28 cellular contexts compared by ENCODE assay signal in the genomic region with DNA sequence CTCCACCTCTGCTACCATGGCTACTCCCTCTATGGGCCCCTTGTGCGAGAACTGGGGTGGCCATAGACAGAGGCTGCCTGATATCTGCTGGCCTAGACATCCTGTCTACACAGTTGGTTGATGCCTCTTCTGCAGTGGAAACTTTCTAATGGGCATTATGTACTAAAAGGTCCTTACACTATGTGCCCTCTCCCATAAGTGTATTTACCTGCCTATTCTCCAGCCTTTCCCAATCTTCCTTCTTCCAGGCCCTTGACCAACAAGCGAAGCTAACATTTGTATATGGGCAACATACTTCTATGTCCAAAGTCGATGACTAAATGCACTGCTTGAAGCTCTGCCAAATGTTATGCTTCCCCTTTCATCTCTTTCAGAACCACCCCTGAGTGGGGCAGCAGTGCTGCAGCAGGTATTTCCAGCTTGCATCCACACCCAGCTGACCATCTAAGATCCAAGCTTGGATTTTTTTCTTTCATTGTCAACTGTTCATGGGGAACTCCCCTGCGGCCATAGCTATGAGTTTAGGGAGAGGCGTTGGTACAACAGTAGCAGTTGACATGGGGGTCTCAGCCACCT. TPM values are rescaled to one million over a fixed set of nuclear protein-coding genes. Genes with fewer than 3 reads are reported as not detected.
DNase-seq lines count a peak whose midpoint lies in the region; ATAC-seq, FAIRE-seq and TF ChIP-seq lines count a peak whose summit lies in the region.
"Had no signal": no experiment of that assay in that cellular context is flagged by ENCODE, and none has a peak within 500 bp of the region (broad histone marks: within the 10 kb centered on the region; RNA-seq: fewer than 3 reads in every experiment).

No MANE protein-coding gene starts in this region.

- H3K79me2 ChIP-seq in K562 (ENCODE audit: control insufficient read depth, insufficient read depth, low read length) = no peaks in the 10 kb centered on the region

- no peak overlapping the region for H3K4me3 Mint-ChIP-seq in activated CD4-positive, alpha-beta T cell treated with anti-CD3 and anti-CD28 coated beads for 36 hours
- H3K4me3 Mint-ChIP-seq in stimulated activated naive B cell treated with anti-CD40 and anti-IgM and Interleukin-4, amounts not matched to agents 10 μg/mL and 1 μg/mL and 100 μg/mL, for 72 hours = no peak overlapping the region
- H3K4me3 Mint-ChIP-seq: CD8-positive, alpha-beta T cell; HFFc6 had no signal

- BruUV-seq in K562 (replicated peaks; lab: Mats Ljungman, UMichigan) = no TSS peak

- no peak overlapping the region for H3K4me2 ChIP-seq in K562 (ENCODE audit: insufficient read depth, low read length)
- H3K4me2 ChIP-seq: A549; BLaER1 treated with 17β-estradiol and CSF1 and Interleukin-3, amounts not matched to agents 10 nM and 100 nM; KMS-11 had no signal

- intact Hi-C loops in K562 (cut with micrococcal nuclease) = no loop called here
- intact Hi-C loops in lower lobe of right lung (cut with DNase I) = no loop called here
- intact Hi-C loops in activated CD4-positive, alpha-beta T cell treated with anti-CD3 and anti-CD28 coated beads for 36 hours (cut with DNase I, micrococcal nuclease) = loop anchor here in 1 of 2 experiments (10.0 kb wide), 1 partner anchor 1197 kb away; a partner anchor contains a TSS

- in situ Hi-C loops in K562 (cut with MboI) = no loop called here

- no peak for TF ChIP-seq EP300 in K562 (IDR thresholded peaks at IDR 0.05; ENCODE audit: low read length)

- H3K9me3 Mint-ChIP-seq in activated CD4-positive, alpha-beta T cell treated with anti-CD3 and anti-CD28 coated beads for 36 hours (ENCODE audit: low read depth) = no peaks in the 10 kb centered on the region
- no peaks in the 10 kb centered on the region for H3K9me3 Mint-ChIP-seq in stimulated activated naive B cell treated with anti-CD40 and anti-IgM and Interleukin-4, amounts not matched to agents 10 μg/mL and 1 μg/mL and 100 μg/mL, for 72 hours
- H3K9me3 Mint-ChIP-seq: CD8-positive, alpha-beta T cell; HFFc6 had no signal

- no peak for FAIRE-seq in K562 (lab: Jason Lieb, UNC)
- FAIRE-seq: A549, GM12891 had no signal

- H3K9me1 ChIP-seq in K562 (ENCODE audit: control insufficient read depth, insufficient read depth, low read length) = no peaks in the 10 kb centered on the region

- H2AFZ ChIP-seq in K562 (ENCODE audit: low read depth, low read length) = no peak overlapping the region

- CTCF ChIA-PET in K562 (lab: Yijun Ruan, JAX; ENCODE audit: low intra/inter-chr PET ratio) = no interaction called here
- CTCF ChIA-PET in activated CD4-positive, alpha-beta T cell treated with anti-CD3 and anti-CD28 coated beads for 36 hours (lab: Charles Lee) = interaction anchor here (0.5 to 1.5 kb wide), 2 partner anchors 42 to 1046 kb away, joined by 3 to 6 read pairs; no protein-coding TSS in a partner anchor

- ATAC-seq in K562 (peak; percentile 63), lower lobe of right lung (peak; percentile 15 to 51), HG02759 (IDR thresholded peaks at IDR 0.05; ENCODE audit: unreplicated experiment) (no peak)
- no peak for ATAC-seq in activated CD4-positive, alpha-beta T cell treated with anti-CD3 and anti-CD28 coated beads for 36 hours
- no peak for ATAC-seq in stimulated activated naive B cell treated with anti-CD40 and anti-IgM and Interleukin-4, amounts not matched to agents 10 μg/mL and 1 μg/mL and 100 μg/mL, for 72 hours (replicated peaks)
- ATAC-seq: A549; CD8-positive, alpha-beta T cell had no signal

- H3K9me3 ChIP-seq in K562 (replicated peaks; ENCODE audit: control insufficient read depth, insufficient read depth, low read depth, low read length) = no peaks in the 10 kb centered on the region
- no peaks in the 10 kb centered on the region for H3K9me3 ChIP-seq in lower lobe of right lung
- H3K9me3 ChIP-seq: A549; BLaER1 treated with 17β-estradiol and CSF1 and Interleukin-3, amounts not matched to agents 10 nM and 100 nM; Caco-2; HAP-1 had no signal

- no peak overlapping the region for H3K4me3 ChIP-seq in K562
- no peak overlapping the region for H3K4me3 ChIP-seq in lower lobe of right lung
- H3K4me3 ChIP-seq: A549; BLaER1 treated with 17β-estradiol and CSF1 and Interleukin-3, amounts not matched to agents 10 nM and 100 nM; HAP-1 had no signal

- H3K4me1 ChIP-seq in K562 (replicated peaks in 1 of 2; ENCODE audit: control insufficient read depth in 2 of 2, insufficient read depth in 2 of 2, low read length in 2 of 2) = peaks cover 8 to 15% of the 10 kb centered on the region in 2 experiments; a peak in 4 of 5 replicates
- no peaks in the 10 kb centered on the region for H3K4me1 ChIP-seq in lower lobe of right lung

- no peak overlapping the region for H3K27ac Mint-ChIP-seq in activated CD4-positive, alpha-beta T cell treated with anti-CD3 and anti-CD28 coated beads for 36 hours
- H3K27ac Mint-ChIP-seq in stimulated activated naive B cell treated with anti-CD40 and anti-IgM and Interleukin-4, amounts not matched to agents 10 μg/mL and 1 μg/mL and 100 μg/mL, for 72 hours = no peak overlapping the region
- H3K27ac Mint-ChIP-seq: CD8-positive, alpha-beta T cell; HFFc6 had no signal

- H3K36me3 ChIP-seq in K562 (ENCODE audit: control insufficient read depth, insufficient read depth, low read length) (no peaks in the 10 kb centered on the region), lower lobe of right lung (no peaks in the 10 kb centered on the region)
- H3K36me3 ChIP-seq: BLaER1 treated with 17β-estradiol and CSF1 and Interleukin-3, amounts not matched to agents 10 nM and 100 nM; HAP-1 had no signal

- peak; percentile 33 for DNase-seq in NCI-H1092 treated with DMSO at 0.1 percent for 48 hours (lab: John Stamatoyannopoulos, UW)
- DNase-seq in RPMI8226 = peak; percentile 7
- DNase-seq in K562 (ENCODE audit: extremely low read depth in 1 of 4, low spot score in 3 of 4) = peak in 1 of 4 experiments; percentile 24
- no peak for DNase-seq in lower lobe of right lung
- DNase-seq in activated CD4-positive, alpha-beta T cell treated with anti-CD3 and anti-CD28 coated beads for 36 hours = no peak
- DNase-seq in stimulated activated naive B cell treated with anti-CD40 and anti-IgM and Interleukin-4, amounts not matched to agents 10 μg/mL and 1 μg/mL and 100 μg/mL, for 72 hours = no peak
- DNase-seq: AML-193; Caco-2; CD8-positive, alpha-beta T cell; DMS79 treated with DMSO at 0.1 percent for 48 hours; GF-D8; GOT3; HFFc6; IMR-90; NCI-H1105; NCI-H1436 treated with DMSO at 0.1 percent for 48 hours; NCI-H187 treated with DMSO at 0.1 percent for 48 hours; NCI-H345; NCI-H748 treated with DMSO at 0.1 percent for 48 hours; NK-92 treated with Interleukin-12 subunit alpha and Interleukin-12 subunit beta, amount 100 ng/mL, for 24 hours; SHP77 treated with DMSO at 0.1 percent for 48 hours had no signal

- no peaks in the 10 kb centered on the region for H3K27me3 Mint-ChIP-seq in activated CD4-positive, alpha-beta T cell treated with anti-CD3 and anti-CD28 coated beads for 36 hours
- H3K27me3 Mint-ChIP-seq in stimulated activated naive B cell treated with anti-CD40 and anti-IgM and Interleukin-4, amounts not matched to agents 10 μg/mL and 1 μg/mL and 100 μg/mL, for 72 hours = peaks cover 4 to 23% of the 10 kb centered on the region in 2 donors

- POLR2A ChIA-PET in K562 (lab: Yijun Ruan, JAX) = interaction anchor here (0.5 to 1.3 kb wide), 3 partner anchors 14 to 323 kb away, joined by 3 to 6 read pairs (median 3); no protein-coding TSS in a partner anchor
- POLR2A ChIA-PET in activated CD4-positive, alpha-beta T cell treated with anti-CD3 and anti-CD28 coated beads for 36 hours (lab: Charles Lee) = no interaction called here

- H3K4me1 Mint-ChIP-seq in activated CD4-positive, alpha-beta T cell treated with anti-CD3 and anti-CD28 coated beads for 36 hours = peaks cover 9% of the 10 kb centered on the region
- H3K4me1 Mint-ChIP-seq in stimulated activated naive B cell treated with anti-CD40 and anti-IgM and Interleukin-4, amounts not matched to agents 10 μg/mL and 1 μg/mL and 100 μg/mL, for 72 hours = peaks cover 7 to 11% of the 10 kb centered on the region in 2 donors

- TF ChIP-seq CTCF in K562 (IDR thresholded peaks at IDR 0.05 in 2 of 3, conservative IDR thresholded peaks at IDR 0.05 in 1 of 3; ENCODE audit: insufficient read depth in 2 of 3, low read depth in 1 of 3, low read length in 3 of 3) (no peak), lower lobe of right lung (IDR thresholded peaks at IDR 0.05) (no peak)

- no peaks in the 10 kb centered on the region for H3K27me3 ChIP-seq in K562 (ENCODE audit: control insufficient read depth in 2 of 2, insufficient read depth in 2 of 2, low read length in 2 of 2)
- no peaks in the 10 kb centered on the region for H3K27me3 ChIP-seq in lower lobe of right lung (ENCODE audit: low read depth)
- H3K27me3 ChIP-seq: BLaER1 treated with 17β-estradiol and CSF1 and Interleukin-3, amounts not matched to agents 10 nM and 100 nM had no signal

- no peak for TF ChIP-seq POLR2A in K562 (conservative IDR thresholded peaks at IDR 0.05)

- no peaks in the 10 kb centered on the region for H3K36me3 Mint-ChIP-seq in activated CD4-positive, alpha-beta T cell treated with anti-CD3 and anti-CD28 coated beads for 36 hours (ENCODE audit: low read depth)
- no peaks in the 10 kb centered on the region for H3K36me3 Mint-ChIP-seq in stimulated activated naive B cell treated with anti-CD40 and anti-IgM and Interleukin-4, amounts not matched to agents 10 μg/mL and 1 μg/mL and 100 μg/mL, for 72 hours

- no peak overlapping the region for H3K9ac ChIP-seq in K562 (ENCODE audit: insufficient read depth in 1 of 2, low read depth in 2 of 2, low read length in 2 of 2)
- H3K9ac ChIP-seq: BLaER1 treated with 17β-estradiol and CSF1 and Interleukin-3, amounts not matched to agents 10 nM and 100 nM; KMS-11 had no signal

- whole genome bisulfite sequencing in K562 (ENCODE audit: insufficient coverage, low coverage, missing lambda C conversion rate) = 36% methylated on average over 5 of the region's 5 CpGs

- H4K20me1 ChIP-seq in K562 (replicated peaks; ENCODE audit: control insufficient read depth, insufficient read depth, low read length) = no peaks in the 10 kb centered on the region
- H4K20me1 ChIP-seq: BLaER1 treated with 17β-estradiol and CSF1 and Interleukin-3, amounts not matched to agents 10 nM and 100 nM had no signal

- no peak for TF ChIP-seq RAD21 in K562 (CRISPR knock-in tag; conservative IDR thresholded peaks at IDR 0.05 in 1 of 2, IDR thresholded peaks at IDR 0.05 in 1 of 2)

- no peak overlapping the region for H3K27ac ChIP-seq in K562 (ENCODE audit: extremely low read depth, low read depth, low read length)
- H3K27ac ChIP-seq in lower lobe of right lung = no peak overlapping the region
- H3K27ac ChIP-seq: A549; BLaER1 treated with 17β-estradiol and CSF1 and Interleukin-3, amounts not matched to agents 10 nM and 100 nM; KMS-11; RWPE1 had no signal

RNA-seq across cellular contexts. Expression of a gene that starts 5.4 kb away (rescaled TPM):
- 4.9 and 19.9 TPM in 2 replicates for total RNA-seq in K562 (2011; cell fraction: chromatin; rRNA removed; ENCODE audit: low replicate concordance)
- 7.2 and 10.3 TPM in 2 replicates for total RNA-seq in K562 (2011; cell fraction: nucleolus; rRNA removed)
- 13.7 and 20.3 TPM in 2 replicates for total RNA-seq in K562 (2011; cell fraction: nucleoplasm; rRNA removed)
- 16.6 and 19.2 TPM in 2 replicates for total RNA-seq in K562 (2014; rRNA removed)
- total RNA-seq in K562 (2014; rRNA removed; fragmentation: Illumina TruSeq; extraction: Trizol) = 29.1 and 33.7 TPM in 2 replicates
- 30.7 and 31.4 TPM in 2 replicates for total RNA-seq in K562 (2015; rRNA removed; fragmentation: Illumina TruSeq; extraction: Trizol)
- total RNA-seq in K562 (2021) = 19.5 and 22.3 TPM in 2 replicates
- polyA plus RNA-seq in K562 (2011; rRNA removed) = 17.2 and 22.7 TPM in 2 replicates
- polyA plus RNA-seq in K562 (2011; cell fraction: cytosol; rRNA removed) = 4.2 and 9.2 TPM in 2 replicates
- 8.7 and 13.2 TPM in 2 replicates for polyA plus RNA-seq in K562 (2011; cell fraction: nucleus; rRNA removed)
- 17.4 and 19.3 TPM in 2 replicates for polyA plus RNA-seq in K562 (2012)
- polyA plus RNA-seq in K562 (2014; fragmentation: Illumina TruSeq; extraction: Trizol) = 20.3 and 23.3 TPM in 2 replicates
- polyA plus RNA-seq in K562 (2014; fragmentation: Nextera tagmentation; extraction: Ambion mirVana) = 10 to 100 TPM; 12.0 to 12.9 TPM
- polyA plus RNA-seq in K562 (2014; rRNA removed) = 15.1 and 16.7 TPM in 2 replicates
- 49.2 and 50.3 TPM in 2 replicates for polyA minus RNA-seq in K562 (2011; rRNA and poly(A)+ RNA removed)
- 12.2 and 19.6 TPM in 2 replicates for polyA minus RNA-seq in K562 (2011; cell fraction: cytosol; rRNA and poly(A)+ RNA removed)
- 12.5 and 30.4 TPM in 2 replicates for polyA minus RNA-seq in K562 (2011; cell fraction: nucleus; rRNA and poly(A)+ RNA removed)
- 29.3 TPM for total RNA-seq in lower lobe of right lung
- 10 to 100 TPM; 37.0 to 42.4 TPM for total RNA-seq in activated CD4-positive, alpha-beta T cell treated with anti-CD3 and anti-CD28 coated beads for 36 hours

RNA-seq across cellular contexts. Expression of a gene that starts 26.4 kb away (rescaled TPM):
- 5.1 and 10.8 TPM in 2 replicates for total RNA-seq in K562 (2011; cell fraction: chromatin; rRNA removed; ENCODE audit: low replicate concordance)
- 5.0 and 5.3 TPM in 2 replicates for total RNA-seq in K562 (2011; cell fraction: nucleolus; rRNA removed)
- 7.4 and 13.5 TPM in 2 replicates for total RNA-seq in K562 (2011; cell fraction: nucleoplasm; rRNA removed)
- total RNA-seq in K562 (2014; rRNA removed) (14.4 and 16.0 TPM in 2 replicates), K562 (2014; rRNA removed; fragmentation: Illumina TruSeq; extraction: Trizol) (20.3 and 21.2 TPM in 2 replicates), K562 (2015; rRNA removed; fragmentation: Illumina TruSeq; extraction: Trizol) (20.3 and 20.9 TPM in 2 replicates), K562 (2021) (21.6 and 24.2 TPM in 2 replicates), lower lobe of right lung (10.3 TPM)
- polyA plus RNA-seq in K562 (2011; rRNA removed) (24.9 and 26.5 TPM in 2 replicates), K562 (2014; fragmentation: Illumina TruSeq; extraction: Trizol) (26.7 and 33.7 TPM in 2 replicates), K562 (2014; fragmentation: Nextera tagmentation; extraction: Ambion mirVana) (10 to 100 TPM; 11.3 to 14.7 TPM), K562 (2014; rRNA removed) (16.9 and 20.3 TPM in 2 replicates)
- polyA plus RNA-seq in K562 (2011; cell fraction: cytosol; rRNA removed) = 14.9 and 23.2 TPM in 2 replicates
- polyA plus RNA-seq in K562 (2011; cell fraction: nucleus; rRNA removed) = 14.6 and 20.1 TPM in 2 replicates
- polyA plus RNA-seq in K562 (2012) = 20.8 and 25.5 TPM in 2 replicates
- 37.0 and 43.2 TPM in 2 replicates for polyA minus RNA-seq in K562 (2011; rRNA and poly(A)+ RNA removed)
- 13.2 and 14.0 TPM in 2 replicates for polyA minus RNA-seq in K562 (2011; cell fraction: cytosol; rRNA and poly(A)+ RNA removed)
- polyA minus RNA-seq in K562 (2011; cell fraction: nucleus; rRNA and poly(A)+ RNA removed) = 6.9 and 9.2 TPM in 2 replicates
- total RNA-seq in activated CD4-positive, alpha-beta T cell treated with anti-CD3 and anti-CD28 coated beads for 36 hours = 10 to 100 TPM; 17.4 to 24.3 TPM

Comparison
In these comparisons a context has a peak if more than half of its experiments do, and no peak if none do; other contexts are left out.
1. DNase-seq: peak in NCI-H1092 treated with DMSO at 0.1 percent for 48 hours (single experiment) and RPMI8226 (single experiment); none in lower lobe of right lung (single experiment), activated CD4-positive, alpha-beta T cell treated with anti-CD3 and anti-CD28 coated beads for 36 hours (single experiment) and stimulated activated naive B cell treated with anti-CD40 and anti-IgM and Interleukin-4, amounts not matched to agents 10 μg/mL and 1 μg/mL and 100 μg/mL, for 72 hours (single experiment).
2. ATAC-seq: peak in K562 (single experiment) and lower lobe of right lung (2 of 2); none in HG02759 (single experiment), activated CD4-positive, alpha-beta T cell treated with anti-CD3 and anti-CD28 coated beads for 36 hours (single experiment) and stimulated activated naive B cell treated with anti-CD40 and anti-IgM and Interleukin-4, amounts not matched to agents 10 μg/mL and 1 μg/mL and 100 μg/mL, for 72 hours (0 of 2).